ENCODE assay signal across 20 cellular contexts in genomic region chr20:32251470-32251869, GRCh38. TPM values are rescaled to one million over a fixed set of nuclear protein-coding genes. Genes with fewer than 3 reads are reported as not detected.
DNase-seq lines count a peak whose midpoint lies in the region; ATAC-seq and TF ChIP-seq lines count a peak whose summit lies in the region.
"Had no signal": no experiment of that assay in that cellular context is flagged by ENCODE, and none has a peak within 500 bp of the region (broad histone marks: within the 10 kb centered on the region; RNA-seq: fewer than 3 reads in every experiment).

No MANE protein-coding gene starts in this region.

- no peak for TF ChIP-seq CTCF in WTC11 (IDR thresholded peaks at IDR 0.05)

- POLR2A ChIA-PET in WTC11 (lab: Charles Lee), result no interaction called here

- ATAC-seq in WTC11, result no peak
- peak in 1 of 2 donors; percentile 1 for ATAC-seq in stimulated activated naive B cell treated with anti-CD40 and anti-IgM and Interleukin-4, amounts not matched to agents 10 μg/mL and 1 μg/mL and 100 μg/mL, for 72 hours (replicated peaks)
- no peak for ATAC-seq in GM21786 (IDR thresholded peaks at IDR 0.05; ENCODE audit: unreplicated experiment)
- no peak for ATAC-seq in HG03571 (IDR thresholded peaks at IDR 0.05; ENCODE audit: unreplicated experiment)
- ATAC-seq: esophagus mucosa, HCT116 had no signal

- no peak for DNase-seq in activated naive CD4-positive, alpha-beta T cell treated with anti-CD3 and anti-CD28 coated beads, Interleukin-2, amount 10 ng/mL, durations not matched to agents 7 days and 5 days
- no peak for DNase-seq in WTC11 (ENCODE audit: low spot score)
- DNase-seq in activated naive CD8-positive, alpha-beta T cell treated with anti-CD3 and anti-CD28 coated beads for 36 hours, result no peak
- DNase-seq in stimulated activated naive B cell treated with anti-CD40 and anti-IgM and Interleukin-4, amounts not matched to agents 10 μg/mL and 1 μg/mL and 100 μg/mL, for 72 hours, result no peak
- no peak for DNase-seq in cerebellar cortex (ENCODE audit: low spot score)
- DNase-seq: effector memory CD4-positive, alpha-beta T cell; foreskin melanocyte; hypothalamus; NCI-H146; NCI-H510A treated with DMSO at 0.1 percent for 48 hours; Peyer's patch; sigmoid colon; WERI-Rb-1 had no signal

- peak overlapping the region; percentile 99 for H3K27ac Mint-ChIP-seq in activated naive CD4-positive, alpha-beta T cell treated with anti-CD3 and anti-CD28 coated beads, Interleukin-2, amount 50 U/mL, for 24 hours
- no peak overlapping the region for H3K27ac Mint-ChIP-seq in activated naive CD4-positive, alpha-beta T cell treated with anti-CD3 and anti-CD28 coated beads, Interleukin-2, amount 10 ng/mL, durations not matched to agents 7 days and 5 days
- 0 out of 2 replicates have a peak overlapping the region, but pooled peaks have one; percentile 43 for H3K27ac Mint-ChIP-seq in WTC11
- peak overlapping the region; percentile 97 for H3K27ac Mint-ChIP-seq in activated naive CD8-positive, alpha-beta T cell treated with anti-CD3 and anti-CD28 coated beads for 36 hours
- peak overlapping the region; percentile 31 for H3K27ac Mint-ChIP-seq in stimulated activated naive B cell treated with anti-CD40 and anti-IgM and Interleukin-4, amounts not matched to agents 10 μg/mL and 1 μg/mL and 100 μg/mL, for 72 hours
- H3K27ac Mint-ChIP-seq: brain had no signal

- CTCF ChIA-PET in activated naive CD4-positive, alpha-beta T cell treated with anti-CD3 and anti-CD28 coated beads, Interleukin-2, amount 10 ng/mL, durations not matched to agents 7 days and 5 days (lab: Charles Lee), result no interaction called here
- CTCF ChIA-PET in WTC11 (lab: Charles Lee), result no interaction called here

- peaks cover 3% of the 10 kb centered on the region for H3K36me3 Mint-ChIP-seq in activated naive CD4-positive, alpha-beta T cell treated with anti-CD3 and anti-CD28 coated beads, Interleukin-2, amount 50 U/mL, for 24 hours
- peaks cover 2% of the 10 kb centered on the region for H3K36me3 Mint-ChIP-seq in activated naive CD4-positive, alpha-beta T cell treated with anti-CD3 and anti-CD28 coated beads, Interleukin-2, amount 10 ng/mL, durations not matched to agents 7 days and 5 days
- H3K36me3 Mint-ChIP-seq in WTC11, result no peaks in the 10 kb centered on the region
- H3K36me3 Mint-ChIP-seq in activated naive CD8-positive, alpha-beta T cell treated with anti-CD3 and anti-CD28 coated beads for 36 hours, result peaks cover 21% of the 10 kb centered on the region
- H3K36me3 Mint-ChIP-seq in stimulated activated naive B cell treated with anti-CD40 and anti-IgM and Interleukin-4, amounts not matched to agents 10 μg/mL and 1 μg/mL and 100 μg/mL, for 72 hours, result peaks cover 4 to 5% of the 10 kb centered on the region in 2 donors
- H3K36me3 Mint-ChIP-seq: brain had no signal

- H3K27me3 Mint-ChIP-seq in activated naive CD4-positive, alpha-beta T cell treated with anti-CD3 and anti-CD28 coated beads, Interleukin-2, amount 50 U/mL, for 24 hours, result no peaks in the 10 kb centered on the region
- H3K27me3 Mint-ChIP-seq in activated naive CD4-positive, alpha-beta T cell treated with anti-CD3 and anti-CD28 coated beads, Interleukin-2, amount 10 ng/mL, durations not matched to agents 7 days and 5 days, result no peaks in the 10 kb centered on the region
- no peaks in the 10 kb centered on the region; the same call in 1 of the 2 replicates for H3K27me3 Mint-ChIP-seq in WTC11 (ENCODE audit: low read depth)
- H3K27me3 Mint-ChIP-seq in activated naive CD8-positive, alpha-beta T cell treated with anti-CD3 and anti-CD28 coated beads for 36 hours, result no peaks in the 10 kb centered on the region
- H3K27me3 Mint-ChIP-seq in stimulated activated naive B cell treated with anti-CD40 and anti-IgM and Interleukin-4, amounts not matched to agents 10 μg/mL and 1 μg/mL and 100 μg/mL, for 72 hours, result no peaks in the 10 kb centered on the region
- H3K27me3 Mint-ChIP-seq: brain had no signal

- H3K4me1 Mint-ChIP-seq in activated naive CD4-positive, alpha-beta T cell treated with anti-CD3 and anti-CD28 coated beads, Interleukin-2, amount 50 U/mL, for 24 hours, result peaks cover 56% of the 10 kb centered on the region
- H3K4me1 Mint-ChIP-seq in activated naive CD4-positive, alpha-beta T cell treated with anti-CD3 and anti-CD28 coated beads, Interleukin-2, amount 10 ng/mL, durations not matched to agents 7 days and 5 days, result peaks cover 23% of the 10 kb centered on the region
- H3K4me1 Mint-ChIP-seq in WTC11, result no peaks in the 10 kb centered on the region
- H3K4me1 Mint-ChIP-seq in activated naive CD8-positive, alpha-beta T cell treated with anti-CD3 and anti-CD28 coated beads for 36 hours, result peaks cover 55% of the 10 kb centered on the region
- peaks cover 21 to 26% of the 10 kb centered on the region in 2 donors for H3K4me1 Mint-ChIP-seq in stimulated activated naive B cell treated with anti-CD40 and anti-IgM and Interleukin-4, amounts not matched to agents 10 μg/mL and 1 μg/mL and 100 μg/mL, for 72 hours
- H3K4me1 Mint-ChIP-seq: neural crest cell had no signal

- no peaks in the 10 kb centered on the region for H3K9me3 Mint-ChIP-seq in activated naive CD4-positive, alpha-beta T cell treated with anti-CD3 and anti-CD28 coated beads, Interleukin-2, amount 50 U/mL, for 24 hours
- no peaks in the 10 kb centered on the region for H3K9me3 Mint-ChIP-seq in activated naive CD4-positive, alpha-beta T cell treated with anti-CD3 and anti-CD28 coated beads, Interleukin-2, amount 10 ng/mL, durations not matched to agents 7 days and 5 days
- H3K9me3 Mint-ChIP-seq in WTC11, result peaks cover 4% of the 10 kb centered on the region; the same call in 1 of the 2 replicates
- H3K9me3 Mint-ChIP-seq in activated naive CD8-positive, alpha-beta T cell treated with anti-CD3 and anti-CD28 coated beads for 36 hours, result peaks cover 18% of the 10 kb centered on the region
- peaks cover 5% of the 10 kb centered on the region in 2 donors for H3K9me3 Mint-ChIP-seq in stimulated activated naive B cell treated with anti-CD40 and anti-IgM and Interleukin-4, amounts not matched to agents 10 μg/mL and 1 μg/mL and 100 μg/mL, for 72 hours
- H3K9me3 Mint-ChIP-seq: brain, neural crest cell had no signal

- peak overlapping the region; percentile 72 for H3K4me3 Mint-ChIP-seq in activated naive CD4-positive, alpha-beta T cell treated with anti-CD3 and anti-CD28 coated beads, Interleukin-2, amount 50 U/mL, for 24 hours
- no peak overlapping the region for H3K4me3 Mint-ChIP-seq in activated naive CD4-positive, alpha-beta T cell treated with anti-CD3 and anti-CD28 coated beads, Interleukin-2, amount 10 ng/mL, durations not matched to agents 7 days and 5 days
- H3K4me3 Mint-ChIP-seq in WTC11, result no peak overlapping the region
- H3K4me3 Mint-ChIP-seq in activated naive CD8-positive, alpha-beta T cell treated with anti-CD3 and anti-CD28 coated beads for 36 hours, result peak overlapping the region; percentile 62
- peak overlapping the region; percentile 3 to 21 for H3K4me3 Mint-ChIP-seq in stimulated activated naive B cell treated with anti-CD40 and anti-IgM and Interleukin-4, amounts not matched to agents 10 μg/mL and 1 μg/mL and 100 μg/mL, for 72 hours
- H3K4me3 Mint-ChIP-seq: brain, neural crest cell had no signal

TF ChIP-seq in WTC11, 78 proteins besides CTCF, POLR2A, EP300 and RAD21:
- TF ChIP-seq TCF7 (CRISPR knock-in tag; IDR thresholded peaks at IDR 0.05; ENCODE audit: low read depth) (no peak), NR3C1 (CRISPR knock-in tag; conservative IDR thresholded peaks at IDR 0.05; ENCODE audit: low read depth) (no peak), EMX1 (CRISPR knock-in tag; IDR thresholded peaks at IDR 0.05) (no peak), RELA (CRISPR knock-in tag; IDR thresholded peaks at IDR 0.05; ENCODE audit: borderline replicate concordance) (no peak), MXD4 (CRISPR knock-in tag; IDR thresholded peaks at IDR 0.05; ENCODE audit: borderline replicate concordance) (no peak), NR1H2 (CRISPR knock-in tag; IDR thresholded peaks at IDR 0.05) (no peak), GRHL2 (CRISPR knock-in tag; IDR thresholded peaks at IDR 0.05; ENCODE audit: insufficient replicate concordance, severe bottlenecking) (no peak), RORB (CRISPR knock-in tag; IDR thresholded peaks at IDR 0.05) (no peak)
- TF ChIP-seq, protein P1, sequence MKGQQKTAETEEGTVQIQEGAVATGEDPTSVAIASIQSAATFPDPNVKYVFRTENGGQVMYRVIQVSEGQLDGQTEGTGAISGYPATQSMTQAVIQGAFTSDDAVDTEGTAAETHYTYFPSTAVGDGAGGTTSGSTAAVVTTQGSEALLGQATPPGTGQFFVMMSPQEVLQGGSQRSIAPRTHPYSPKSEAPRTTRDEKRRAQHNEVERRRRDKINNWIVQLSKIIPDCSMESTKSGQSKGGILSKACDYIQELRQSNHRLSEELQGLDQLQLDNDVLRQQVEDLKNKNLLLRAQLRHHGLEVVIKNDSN (CRISPR knock-in tag; IDR thresholded peaks at IDR 0.05), result no peak
- TF ChIP-seq, protein P2, sequence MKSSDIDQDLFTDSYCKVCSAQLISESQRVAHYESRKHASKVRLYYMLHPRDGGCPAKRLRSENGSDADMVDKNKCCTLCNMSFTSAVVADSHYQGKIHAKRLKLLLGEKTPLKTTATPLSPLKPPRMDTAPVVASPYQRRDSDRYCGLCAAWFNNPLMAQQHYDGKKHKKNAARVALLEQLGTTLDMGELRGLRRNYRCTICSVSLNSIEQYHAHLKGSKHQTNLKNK (CRISPR knock-in tag; IDR thresholded peaks at IDR 0.05), result no peak

RNA-seq across cellular contexts. Expression of gene KIF3B, which starts 26.0 kb away (rescaled TPM):
- 18.2 to 21.5 TPM (median 18.4 TPM) in 3 replicates for total RNA-seq in WTC11 (2021)
- total RNA-seq in activated naive CD8-positive, alpha-beta T cell treated with anti-CD3 and anti-CD28 coated beads for 36 hours, result 10 to 100 TPM; 36.2 to 36.5 TPM

RNA-seq across cellular contexts. Expression of gene POFUT1, which starts 43.8 kb away (rescaled TPM):
- 23.4 to 29.4 TPM (median 25.2 TPM) in 3 replicates for total RNA-seq in WTC11 (2021)
- total RNA-seq in activated naive CD8-positive, alpha-beta T cell treated with anti-CD3 and anti-CD28 coated beads for 36 hours, result 10 to 100 TPM; 64.0 to 65.7 TPM

RNA-seq across cellular contexts. Expression of gene PLAGL2, which starts 43.9 kb away (rescaled TPM):
- 21.4 to 22.6 TPM (median 22.6 TPM) in 3 replicates for total RNA-seq in WTC11 (2021)
- total RNA-seq in activated naive CD8-positive, alpha-beta T cell treated with anti-CD3 and anti-CD28 coated beads for 36 hours, result 10 to 100 TPM; 86.9 to 87.2 TPM

Comparison
In these comparisons a context has a peak if more than half of its experiments do, and no peak if none do; other contexts are left out.
1. H3K4me3 Mint-ChIP-seq: peak in activated naive CD4-positive, alpha-beta T cell treated with anti-CD3 and anti-CD28 coated beads, Interleukin-2, amount 50 U/mL, for 24 hours (single experiment), activated naive CD8-positive, alpha-beta T cell treated with anti-CD3 and anti-CD28 coated beads for 36 hours (single experiment) and stimulated activated naive B cell treated with anti-CD40 and anti-IgM and Interleukin-4, amounts not matched to agents 10 μg/mL and 1 μg/mL and 100 μg/mL, for 72 hours (2 of 2); none in activated naive CD4-positive, alpha-beta T cell treated with anti-CD3 and anti-CD28 coated beads, Interleukin-2, amount 10 ng/mL, durations not matched to agents 7 days and 5 days (single experiment) and WTC11 (single experiment).